In the genomic region with DNA sequence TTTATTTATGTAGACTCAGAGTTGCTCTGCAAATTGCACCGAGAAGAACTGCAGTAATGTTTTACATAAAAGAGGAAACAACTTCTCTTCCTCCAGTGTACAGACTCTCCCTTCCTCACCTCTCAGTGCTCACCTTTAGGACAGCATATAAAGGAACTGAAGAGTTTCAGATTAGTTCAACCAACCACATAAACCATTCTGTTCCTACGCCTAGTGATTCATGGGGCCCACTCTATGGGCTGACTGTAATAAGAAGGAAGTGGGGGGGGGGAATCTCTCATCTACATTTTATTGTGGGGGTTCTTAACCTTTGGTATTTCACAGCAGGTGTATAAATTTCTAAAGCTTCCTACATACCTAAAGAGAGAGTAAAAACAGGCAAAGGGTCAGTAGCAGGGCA, we compare ENCODE assay signal across 9 cellular contexts. TPM values are rescaled to one million over a fixed set of nuclear protein-coding genes. Genes with fewer than 3 reads are reported as not detected.
DNase-seq lines count a peak whose midpoint lies in the region; ATAC-seq, FAIRE-seq and TF ChIP-seq lines count a peak whose summit lies in the region.
"Had no signal": no experiment of that assay in that cellular context is flagged by ENCODE, and none has a peak within 500 bp of the region (broad histone marks: within the 10 kb centered on the region; RNA-seq: fewer than 3 reads in every experiment).

No MANE protein-coding gene starts in this region.

- 45% methylated on average over 2 of the region's 2 CpGs for WGBS in prostate gland

- no peak overlapping the region for H3K9ac ChIP-seq in OCI-LY3 (ENCODE audit: low read length)

- H3K27me3 Mint-ChIP-seq in naive thymus-derived CD4-positive, alpha-beta T cell: no peaks in the 10 kb centered on the region

- no peaks in the 10 kb centered on the region for H3K9me3 Mint-ChIP-seq in naive thymus-derived CD4-positive, alpha-beta T cell

- POLR2A ChIA-PET in naive thymus-derived CD4-positive, alpha-beta T cell (lab: Charles Lee): no interaction called here

- TF ChIP-seq POLR2A in prostate gland (IDR thresholded peaks at IDR 0.05): no peak

- H3K36me3 ChIP-seq in OCI-LY3 (replicated peaks; ENCODE audit: low read depth, low read length) (peaks cover 6% of the 10 kb centered on the region), prostate gland (peaks cover 0 to 5% of the 10 kb centered on the region in 2 donors)
- peaks cover 10 to 70% (median 14%) of the 10 kb centered on the region in 3 experiments for H3K36me3 ChIP-seq in naive thymus-derived CD4-positive, alpha-beta T cell (ENCODE audit: control insufficient read depth in 2 of 3, insufficient read depth in 3 of 3, low read length in 3 of 3)

- CTCF ChIA-PET in naive thymus-derived CD4-positive, alpha-beta T cell (lab: Charles Lee): interaction anchor here (0.7 kb wide), 1 partner anchor 16 kb away, joined by 4 read pairs; no protein-coding TSS in a partner anchor

- no peak for DNase-seq in naive thymus-derived CD4-positive, alpha-beta T cell
- DNase-seq in frontal cortex (ENCODE audit: low spot score in 2 of 2) (no peak), DMS114 treated with DMSO at 0.1 percent for 48 hours (lab: John Stamatoyannopoulos, UW; ENCODE audit: unreplicated experiment) (no peak), prostate gland (ENCODE audit: low spot score) (no peak)
- DNase-seq: central memory CD4-positive, alpha-beta T cell; H9 had no signal

- intact Hi-C loops in naive thymus-derived CD4-positive, alpha-beta T cell (cut with micrococcal nuclease): no loop called here
- intact Hi-C loops in prostate gland (cut with DNase I): no loop called here

- peaks cover 19 to 49% (median 28%) of the 10 kb centered on the region in 5 donors for H3K36me3 Mint-ChIP-seq in naive thymus-derived CD4-positive, alpha-beta T cell

- no peaks in the 10 kb centered on the region for H3K79me2 ChIP-seq in OCI-LY3 (ENCODE audit: low read length)

- H4K20me1 ChIP-seq in OCI-LY3 (ENCODE audit: insufficient read depth, low read length): peaks cover 15% of the 10 kb centered on the region

- H3K4me1 ChIP-seq in OCI-LY3 (ENCODE audit: low read length) (peaks cover 17% of the 10 kb centered on the region), prostate gland (replicated peaks) (no peaks in the 10 kb centered on the region)
- no peaks in the 10 kb centered on the region for H3K4me1 ChIP-seq in naive thymus-derived CD4-positive, alpha-beta T cell (ENCODE audit: control insufficient read depth in 2 of 2, insufficient read depth in 2 of 2, low read length in 2 of 2)

- H3K4me2 ChIP-seq in OCI-LY3 (ENCODE audit: low read length): peak overlapping the region; percentile 32; the same call in 1 of the 2 replicates

- no peak overlapping the region for H3K4me3 Mint-ChIP-seq in naive thymus-derived CD4-positive, alpha-beta T cell
- H3K4me3 Mint-ChIP-seq: H9 had no signal

- no peak overlapping the region for H3K4me3 ChIP-seq in OCI-LY3 (ENCODE audit: low read length)
- no peak overlapping the region for H3K4me3 ChIP-seq in naive thymus-derived CD4-positive, alpha-beta T cell (ENCODE audit: low read length)
- no peak overlapping the region for H3K4me3 ChIP-seq in prostate gland

- peaks cover 4 to 20% (median 9%) of the 10 kb centered on the region in 7 donors for H3K4me1 Mint-ChIP-seq in naive thymus-derived CD4-positive, alpha-beta T cell

- H3K27ac ChIP-seq in OCI-LY3 (ENCODE audit: low read length) (no peak overlapping the region), prostate gland (no peak overlapping the region)
- no peak overlapping the region for H3K27ac ChIP-seq in naive thymus-derived CD4-positive, alpha-beta T cell (ENCODE audit: low read depth, low read length)

- peak overlapping the region in 5 of 9 donors; percentile 5 to 76 (median 53) for H3K27ac Mint-ChIP-seq in naive thymus-derived CD4-positive, alpha-beta T cell

- H3K9me3 ChIP-seq in OCI-LY3 (ENCODE audit: insufficient read depth, low read length): no peaks in the 10 kb centered on the region
- no peaks in the 10 kb centered on the region for H3K9me3 ChIP-seq in naive thymus-derived CD4-positive, alpha-beta T cell (ENCODE audit: control insufficient read depth in 2 of 3, low read length in 3 of 3)
- no peaks in the 10 kb centered on the region for H3K9me3 ChIP-seq in prostate gland

- no peak for TF ChIP-seq CTCF in OCI-LY3 (IDR thresholded peaks at IDR 0.05; ENCODE audit: low read depth, low read length)
- TF ChIP-seq CTCF in prostate gland (IDR thresholded peaks at IDR 0.05): no peak

- FAIRE-seq in frontal cortex (lab: Jason Lieb, UNC): no peak

- H3K27me3 ChIP-seq in OCI-LY3 (ENCODE audit: low read depth, low read length) (no peaks in the 10 kb centered on the region), prostate gland (replicated peaks; ENCODE audit: insufficient read depth) (no peaks in the 10 kb centered on the region)
- H3K27me3 ChIP-seq in naive thymus-derived CD4-positive, alpha-beta T cell (ENCODE audit: control insufficient read depth in 2 of 2, insufficient read depth in 2 of 2, low read length in 2 of 2): no peaks in the 10 kb centered on the region

- H2AFZ ChIP-seq in OCI-LY3 (ENCODE audit: low read depth, low read length): no peak overlapping the region

- ATAC-seq in GM18868 (IDR thresholded peaks at IDR 0.05; ENCODE audit: unreplicated experiment) (peak; percentile 96), HG02678 (IDR thresholded peaks at IDR 0.05; ENCODE audit: unreplicated experiment) (peak; percentile 82)
- peak; percentile 26 for ATAC-seq in naive thymus-derived CD4-positive, alpha-beta T cell

RNA-seq across cellular contexts. Expression of a gene that starts 18.3 kb away (rescaled TPM):
- 10 to 100 TPM; 10.0 to 39.6 (median 25.4) TPM for total RNA-seq in naive thymus-derived CD4-positive, alpha-beta T cell
- 10 to 100 TPM; 78.6 to 82.7 TPM for polyA plus RNA-seq in naive thymus-derived CD4-positive, alpha-beta T cell
- total RNA-seq in frontal cortex (19.6 TPM), prostate gland (10 to 100 TPM; 15.1 to 16.5 TPM)

RNA-seq across cellular contexts. Expression of a gene that starts 18.4 kb away (rescaled TPM):
- total RNA-seq in naive thymus-derived CD4-positive, alpha-beta T cell: 10 to 100 TPM; 32.8 to 61.6 (median 37.4) TPM
- 10 to 100 TPM; 35.8 to 35.9 TPM for polyA plus RNA-seq in naive thymus-derived CD4-positive, alpha-beta T cell
- total RNA-seq in frontal cortex (38.7 TPM), prostate gland (100 to 1,000 TPM in 1 of 2 donors, 10 to 100 TPM in 1; 87.9 to 100 TPM)

RNA-seq across cellular contexts. Expression of a gene that starts 36.3 kb away (rescaled TPM):
- total RNA-seq in naive thymus-derived CD4-positive, alpha-beta T cell: 1 to 10 TPM in 2 of 5 experiments, under 1 TPM in 1, not detected in 2; 0.50 to 2.2 (median 1.6) TPM
- polyA plus RNA-seq in naive thymus-derived CD4-positive, alpha-beta T cell: 1 to 10 TPM in 1 of 2 donors, under 1 TPM in 1; 0.71 to 2.6 TPM
- total RNA-seq in frontal cortex (4.1 TPM), prostate gland (10 to 100 TPM in 1 of 2 donors, 1 to 10 TPM in 1; 1.3 to 14.6 TPM)

Comparison
In these comparisons a context has a peak if more than half of its experiments do, and no peak if none do; other contexts are left out.
1. ATAC-seq: peak in every context shown above with its lines; median percentile 96 in GM18868; 82 in HG02678; 26 in naive thymus-derived CD4-positive, alpha-beta T cell.